ENCODE assay signal across 9 cellular contexts in genomic region chr3:126679318-126679751, GRCh38. TPM values are rescaled to one million over a fixed set of nuclear protein-coding genes. Genes with fewer than 3 reads are reported as not detected.
A peak's percentile ranks its signal among the peaks of the same experiment; 100 is the strongest.
DNase-seq lines count a peak whose midpoint lies in the region; ATAC-seq and TF ChIP-seq lines count a peak whose summit lies in the region.
"Had no signal": no experiment of that assay in that cellular context is flagged by ENCODE, and none has a peak within 500 bp of the region (broad histone marks: within the 10 kb centered on the region; RNA-seq: fewer than 3 reads in every experiment).

No MANE protein-coding gene starts in this region.

- H3K27me3 ChIP-seq in dorsolateral prefrontal cortex = peaks cover 0 to 5% (median 0%) of the 10 kb centered on the region in 45 donors
- peaks cover 4% of the 10 kb centered on the region for H3K27me3 ChIP-seq in lung (ENCODE audit: control insufficient read depth, insufficient read depth)

- H3K27me3 Mint-ChIP-seq in activated CD8-positive, alpha-beta T cell treated with anti-CD3 and anti-CD28 coated beads for 36 hours = peaks cover 5% of the 10 kb centered on the region

- no peaks in the 10 kb centered on the region for H3K9me3 ChIP-seq in lung (ENCODE audit: control insufficient read depth in 2 of 2, insufficient read depth in 1 of 2, low read length in 1 of 2)

- peaks cover 0 to 2% of the 10 kb centered on the region in 2 donors for H3K4me1 ChIP-seq in lung (ENCODE audit: control insufficient read depth in 2 of 2, insufficient read depth in 2 of 2, low read length in 2 of 2)

- no peaks in the 10 kb centered on the region for H3K36me3 ChIP-seq in lung (ENCODE audit: control insufficient read depth in 2 of 2, insufficient read depth in 2 of 2, low read length in 2 of 2)

- peak overlapping the region in 31 of 59 donors; percentile 1 to 45 (median 19) for H3K4me3 ChIP-seq in dorsolateral prefrontal cortex
- no peak overlapping the region for H3K4me3 ChIP-seq in lung

- H3K4me1 Mint-ChIP-seq in activated CD8-positive, alpha-beta T cell treated with anti-CD3 and anti-CD28 coated beads for 36 hours (ENCODE audit: low read depth) = peaks cover 3% of the 10 kb centered on the region

- DNase-seq in COLO668 (lab: John Stamatoyannopoulos, UW; ENCODE audit: unreplicated experiment) = peak; percentile 72
- peak; percentile 92 for DNase-seq in NCI-H82 (lab: John Stamatoyannopoulos, UW)
- DNase-seq in activated CD8-positive, alpha-beta T cell treated with anti-CD3 and anti-CD28 coated beads for 36 hours = peak; percentile 86
- peak; percentile 75 to 92 (median 86) for DNase-seq in dorsolateral prefrontal cortex
- DNase-seq in lung (ENCODE audit: low spot score) = peak; percentile 83
- DNase-seq in stimulated activated CD8-positive, alpha-beta memory T cell treated with anti-CD3 and anti-CD28 coated beads, Interleukin-12 subunit alpha, Interleukin-12 subunit beta, amount 100 ng/mL, for 24 hours (ENCODE audit: extremely low read depth) = peak; percentile 25

- H3K27ac Mint-ChIP-seq in activated CD8-positive, alpha-beta T cell treated with anti-CD3 and anti-CD28 coated beads for 36 hours = no peak overlapping the region
- H3K27ac Mint-ChIP-seq: T-helper 1 cell treated with Interleukin-12 subunit alpha and Interleukin-12 subunit beta and Interleukin-4 antibody, amounts not matched to agents 30 μg/mL and 1 μg/mL, for 36 hours had no signal

- no peaks in the 10 kb centered on the region for H3K36me3 Mint-ChIP-seq in activated CD8-positive, alpha-beta T cell treated with anti-CD3 and anti-CD28 coated beads for 36 hours (ENCODE audit: low read depth)

- TF ChIP-seq CTCF in activated CD8-positive, alpha-beta T cell treated with anti-CD3 and anti-CD28 coated beads for 36 hours (IDR thresholded peaks at IDR 0.05) = peak; percentile 97
- peak; percentile 91 to 100 (median 98) for TF ChIP-seq CTCF in dorsolateral prefrontal cortex (IDR thresholded peaks at IDR 0.05 in 54 of 56, conservative IDR thresholded peaks at IDR 0.05 in 2 of 56; ENCODE audit: low read depth in 1 of 56, partially characterized antibody in 56 of 56)
- TF ChIP-seq CTCF in lung (IDR thresholded peaks at IDR 0.05; ENCODE audit: control extremely low read depth, extremely low read depth) = peak; percentile 93

- no peaks in the 10 kb centered on the region for H3K9me3 Mint-ChIP-seq in activated CD8-positive, alpha-beta T cell treated with anti-CD3 and anti-CD28 coated beads for 36 hours

- ATAC-seq in HG03175 (IDR thresholded peaks at IDR 0.05; ENCODE audit: unreplicated experiment) (peak; percentile 62), lung (ENCODE audit: insufficient read depth, low FRiP score) (peak; percentile 78), GM18519 (IDR thresholded peaks at IDR 0.05; ENCODE audit: low FRiP score, unreplicated experiment) (no peak)
- ATAC-seq in activated CD8-positive, alpha-beta T cell treated with anti-CD3 and anti-CD28 coated beads for 36 hours = peak; percentile 90

- POLR2A ChIA-PET in activated CD8-positive, alpha-beta T cell treated with anti-CD3 and anti-CD28 coated beads for 36 hours (lab: Charles Lee) = no interaction called here

- H3K4me3 Mint-ChIP-seq in activated CD8-positive, alpha-beta T cell treated with anti-CD3 and anti-CD28 coated beads for 36 hours = no peak overlapping the region
- H3K4me3 Mint-ChIP-seq: T-helper 1 cell treated with Interleukin-12 subunit alpha and Interleukin-12 subunit beta and Interleukin-4 antibody, amounts not matched to agents 30 μg/mL and 1 μg/mL, for 36 hours had no signal

- WGBS in lung, 2 donors = 5% methylated on average over 20 of the region's 20 CpGs

- intact Hi-C loops in activated CD8-positive, alpha-beta T cell treated with anti-CD3 and anti-CD28 coated beads for 36 hours (cut with micrococcal nuclease) = loop anchor here (5.0 to 10.0 kb wide), 3 partner anchors 303 to 863 kb away; partner anchors contain the start of gene PLXNA1
- intact Hi-C loops in dorsolateral prefrontal cortex (cut with DNase I) = loop anchor here (1.0 to 10.0 kb wide), 4 partner anchors 305 to 867 kb away; partner anchors contain the start of gene PLXNA1 (in 2 of the 2)

- peak overlapping the region in 5 of 59 donors; percentile 10 to 46 (median 34) for H3K27ac ChIP-seq in dorsolateral prefrontal cortex
- H3K27ac ChIP-seq in lung (ENCODE audit: low read depth in 1 of 2, low read length in 1 of 2) = no peak overlapping the region

- CTCF ChIA-PET in activated CD8-positive, alpha-beta T cell treated with anti-CD3 and anti-CD28 coated beads for 36 hours (lab: Charles Lee) = interaction anchor here (0.7 to 3.6 kb wide), 24 partner anchors 8 to 873 kb away, joined by 3 to 21 read pairs (median 5); partner anchors contain the start of genes CHCHD6, PLXNA1 and ZXDC

RNA-seq across cellular contexts. Expression of gene TXNRD3, which starts 24.4 kb away (rescaled TPM):
- 1 to 10 TPM; 4.5 to 5.0 TPM for total RNA-seq in activated CD8-positive, alpha-beta T cell treated with anti-CD3 and anti-CD28 coated beads for 36 hours
- total RNA-seq in dorsolateral prefrontal cortex = 10 to 100 TPM in 34 of 120 experiments, 1 to 10 TPM in 86; 4.0 to 17.3 (median 8.9) TPM
- total RNA-seq in lung = 10 to 100 TPM; 11.7 to 17.0 TPM
- polyA plus RNA-seq in lung = 1 to 10 TPM; 6.3 to 9.1 TPM

RNA-seq across cellular contexts. Expression of gene CHCHD6, which starts 24.7 kb away (rescaled TPM):
- total RNA-seq in activated CD8-positive, alpha-beta T cell treated with anti-CD3 and anti-CD28 coated beads for 36 hours = 10 to 100 TPM; 16.6 to 21.2 TPM
- total RNA-seq in dorsolateral prefrontal cortex (100 to 1,000 TPM in 1 of 120 experiments, 10 to 100 TPM in 119; 23.5 to 101 (median 41.5) TPM), lung (10 to 100 TPM; 12.1 to 22.6 TPM)
- polyA plus RNA-seq in lung = 10 to 100 TPM; 14.5 to 20.6 TPM

Comparison
In these comparisons a context has a peak if more than half of its experiments do, and no peak if none do; other contexts are left out.
1. DNase-seq: peak in every context shown above with its lines; median percentile 92 in NCI-H82; 86 in dorsolateral prefrontal cortex; 86 in activated CD8-positive, alpha-beta T cell treated with anti-CD3 and anti-CD28 coated beads for 36 hours; 83 in lung; 72 in COLO668; 25 in stimulated activated CD8-positive, alpha-beta memory T cell treated with anti-CD3 and anti-CD28 coated beads, Interleukin-12 subunit alpha, Interleukin-12 subunit beta, amount 100 ng/mL, for 24 hours.